In genomic region chr19:10230904-10231623, GRCh38 we compare ENCODE assay signal across 8 cellular contexts. TPM values are rescaled to one million over a fixed set of nuclear protein-coding genes. Genes with fewer than 3 reads are reported as not detected.
DNase-seq lines count a peak whose midpoint lies in the region; ATAC-seq and TF ChIP-seq lines count a peak whose summit lies in the region.

S1PR2 (minus strand) TSS chr19:10231331; CDS start chr19:10224905, 6,426 bp downstream.

- H3K4me3 ChIP-seq in dorsolateral prefrontal cortex, result peak within 1 kb of the TSS; percentile 66 to 99 (median 83)
- peak within 1 kb of the TSS; percentile 93 for H3K4me3 ChIP-seq in lower leg skin (ENCODE audit: low read depth, poor library complexity, severe bottlenecking)

- TF ChIP-seq POLR2A in lower leg skin (IDR thresholded peaks at IDR 0.05), result no peak

- WGBS in lower leg skin, 2 donors, result 0% methylated on average over 15 to 52 of the region's 71 CpGs

- H3K27ac ChIP-seq in dorsolateral prefrontal cortex, result peak within 1 kb of the TSS in 46 of 59 donors; percentile 1 to 96 (median 52)

- peak; percentile 46 for ATAC-seq in HG02852 (IDR thresholded peaks at IDR 0.05; ENCODE audit: unreplicated experiment)
- ATAC-seq in GM18517 (IDR thresholded peaks at IDR 0.05; ENCODE audit: unreplicated experiment), result no peak

- intact Hi-C loops in dorsolateral prefrontal cortex (cut with DNase I) (no loop called here), lower leg skin (cut with DNase I; ENCODE audit: low total_unique reads) (no loop called here)

- DNase-seq in ELR (ENCODE audit: low read depth), result peak; percentile 73
- peak; percentile 65 for DNase-seq in NCI-H510A treated with DMSO at 0.1 percent for 48 hours (lab: John Stamatoyannopoulos, UW)
- DNase-seq in activated CD4-positive, alpha-beta T cell treated with anti-CD3 and anti-CD28 coated beads, Interleukin-2, amount 50 U/mL, for 24 hours (ENCODE audit: low read depth in 1 of 2, low spot score in 1 of 2), result peak; percentile 38 to 49
- DNase-seq in dorsolateral prefrontal cortex, result peak in 5 of 10 donors; percentile 28 to 65 (median 59)
- peak; percentile 62 to 95 for DNase-seq in lower leg skin (ENCODE audit: low spot score in 2 of 2)
- peak; percentile 28 to 69 (median 48) for DNase-seq in stimulated activated CD4-positive, alpha-beta T cell treated with anti-CD3 and anti-CD28 coated beads, TNF-alpha, amount 100 ng/mL, for 24 hours (ENCODE audit: low read depth in 3 of 3)

- peak in 1 of 56 donors; percentile 10 for TF ChIP-seq CTCF in dorsolateral prefrontal cortex (IDR thresholded peaks at IDR 0.05 in 54 of 56, conservative IDR thresholded peaks at IDR 0.05 in 2 of 56; ENCODE audit: low read depth in 1 of 56, partially characterized antibody in 56 of 56)
- TF ChIP-seq CTCF in lower leg skin (IDR thresholded peaks at IDR 0.05), result no peak

- no peaks in the 10 kb centered on the region for H3K27me3 ChIP-seq in dorsolateral prefrontal cortex

RNA-seq across cellular contexts. Expression of gene S1PR2, which starts in this region (rescaled TPM):
- 1 to 10 TPM; 1.1 to 4.4 (median 2.1) TPM for total RNA-seq in dorsolateral prefrontal cortex
- 10 to 100 TPM in 2 of 4 donors, 1 to 10 TPM in 2; 4.5 to 11.4 (median 8.2) TPM for total RNA-seq in lower leg skin
